Comparison of ENCODE assay signal across 21 cellular contexts in the genomic region with DNA sequence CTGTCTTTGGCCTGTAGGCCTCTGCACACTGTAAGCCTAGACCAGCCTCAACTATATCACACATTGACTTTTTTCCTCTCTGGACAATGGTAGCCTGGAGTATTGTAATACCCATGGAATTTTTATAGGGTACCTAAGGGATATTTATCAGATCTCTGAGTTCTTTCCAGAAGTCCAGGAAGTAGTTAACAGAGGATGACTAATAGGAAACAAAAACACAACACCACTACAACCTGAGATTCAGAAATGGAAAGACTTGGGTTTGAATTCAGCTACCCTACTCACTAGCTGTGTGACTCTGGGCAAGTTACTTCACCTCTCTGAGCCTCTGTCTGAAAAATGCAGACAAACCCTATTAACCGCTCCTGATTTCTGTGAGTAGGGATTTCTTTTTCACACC. TPM values are rescaled to one million over a fixed set of nuclear protein-coding genes. Genes with fewer than 3 reads are reported as not detected.
DNase-seq lines count a peak whose midpoint lies in the region; ATAC-seq, FAIRE-seq and TF ChIP-seq lines count a peak whose summit lies in the region.
"Had no signal": no experiment of that assay in that cellular context is flagged by ENCODE, and none has a peak within 500 bp of the region (broad histone marks: within the 10 kb centered on the region; RNA-seq: fewer than 3 reads in every experiment).

No MANE protein-coding gene starts in this region.

- peaks cover 0 to 2% of the 10 kb centered on the region in 2 experiments for H3K36me3 ChIP-seq in endothelial cell of umbilical vein (ENCODE audit: control insufficient read depth in 2 of 2, extremely low read depth in 1 of 2, insufficient read depth in 2 of 2, low read length in 2 of 2)

- H3K27me3 ChIP-seq in endothelial cell of umbilical vein (ENCODE audit: control insufficient read depth in 2 of 2, insufficient read depth in 2 of 2, low read length in 2 of 2): no peaks in the 10 kb centered on the region

- no peaks in the 10 kb centered on the region for H4K20me1 ChIP-seq in endothelial cell of umbilical vein (replicated peaks; ENCODE audit: control insufficient read depth, extremely low read depth, insufficient read depth, low read length)

- no peak for TF ChIP-seq CTCF in endothelial cell of umbilical vein (IDR thresholded peaks at IDR 0.05; ENCODE audit: extremely low read depth in 1 of 2, insufficient read depth in 1 of 2, low read depth in 1 of 2, low read length in 2 of 2)

- H3K27ac ChIP-seq in endothelial cell of umbilical vein (ENCODE audit: insufficient read depth, low read depth, low read length): no peak overlapping the region
- H3K27ac ChIP-seq: GM23248 had no signal

- no peak overlapping the region for H3K4me3 ChIP-seq in endothelial cell of umbilical vein (replicated peaks in 1 of 3; ENCODE audit: insufficient read depth in 1 of 3, low read depth in 1 of 3, low read length in 3 of 3)
- H3K4me3 ChIP-seq: GM23248 had no signal

- dilution Hi-C loops in endothelial cell of umbilical vein (cut with MboI; ENCODE audit: extremely low pct_ligation_motif_present, low sequenced_read_pairs): no loop called here

- POLR2A ChIA-PET in endothelial cell of umbilical vein (lab: Charles Lee): no interaction called here

- no peak overlapping the region for H2AFZ ChIP-seq in endothelial cell of umbilical vein (ENCODE audit: low read depth, low read length)
- H2AFZ ChIP-seq: GM23248 had no signal

- H3K79me2 ChIP-seq in endothelial cell of umbilical vein (ENCODE audit: control insufficient read depth, insufficient read depth, low read length): no peaks in the 10 kb centered on the region

- no TSS peak for BruUV-seq in endothelial cell of umbilical vein (replicated peaks; lab: Mats Ljungman, UMichigan)

- no peaks in the 10 kb centered on the region for H3K9me1 ChIP-seq in endothelial cell of umbilical vein (replicated peaks; ENCODE audit: control insufficient read depth, extremely low read depth, insufficient read depth, low read length)

- DNase-seq in ELR (ENCODE audit: low read depth): peak; percentile 57
- peak; percentile 52 for DNase-seq in LoVo (ENCODE audit: low spot score)
- peak; percentile 19 for DNase-seq in endothelial cell of umbilical vein (ENCODE audit: low read depth, low spot score)
- DNase-seq in SW480 (ENCODE audit: low spot score): no peak
- DNase-seq in NCI-H1694 treated with DMSO at 0.1 percent for 48 hours (lab: John Stamatoyannopoulos, UW): no peak
- DNase-seq: ACHN, C1 segment of cervical spinal cord, DMS79, GDM1, GM23248, HCEC 1CT, MM.1S, NCI-H1092, NCI-H146, NCI-H2081, NCI-H510A, NCI-H774, RPMI8226, SIG-M5 had no signal

- TF ChIP-seq POLR2A in endothelial cell of umbilical vein (IDR thresholded peaks at IDR 0.05; ENCODE audit: low read depth, low read length): no peak

- FAIRE-seq in endothelial cell of umbilical vein (lab: Jason Lieb, UNC): peak; percentile 12

- H3K4me2 ChIP-seq in endothelial cell of umbilical vein (ENCODE audit: insufficient read depth, low read length): no peak overlapping the region

- intact Hi-C loops in endothelial cell of umbilical vein (cut with micrococcal nuclease): no loop called here

- CTCF ChIA-PET in endothelial cell of umbilical vein (lab: Charles Lee): no interaction called here

- no peak overlapping the region for H3K9ac ChIP-seq in endothelial cell of umbilical vein (replicated peaks; ENCODE audit: extremely low read depth, insufficient read depth, low read length)
- H3K9ac ChIP-seq: GM23248 had no signal

- ATAC-seq in GM21526 (IDR thresholded peaks at IDR 0.05; ENCODE audit: low FRiP score, unreplicated experiment) (no peak), GM18909 (IDR thresholded peaks at IDR 0.05; ENCODE audit: poor library complexity, unreplicated experiment) (no peak)

- peaks cover 5% of the 10 kb centered on the region for H3K4me1 ChIP-seq in endothelial cell of umbilical vein (ENCODE audit: control insufficient read depth, extremely low read depth, insufficient read depth, low read length)

- H3K9me3 ChIP-seq in endothelial cell of umbilical vein (replicated peaks; ENCODE audit: control insufficient read depth, insufficient read depth, low read length): no peaks in the 10 kb centered on the region

TF ChIP-seq in endothelial cell of umbilical vein, 7 proteins besides CTCF, POLR2A, EP300 and RAD21:
- TF ChIP-seq POLR2AphosphoS5 (IDR thresholded peaks at IDR 0.05; ENCODE audit: insufficient read depth, low read depth, low read length) (no peak), JUN (IDR thresholded peaks at IDR 0.05; ENCODE audit: borderline replicate concordance, insufficient read depth, insufficient read length, low read depth) (peak; percentile 55), FOS (IDR thresholded peaks at IDR 0.05; ENCODE audit: borderline replicate concordance, insufficient read depth, low read length) (peak; percentile 22), GATA2 (IDR thresholded peaks at IDR 0.05; ENCODE audit: insufficient read depth, insufficient read length, low read depth, low read length) (peak; percentile 56), MYC (IDR thresholded peaks at IDR 0.05; ENCODE audit: low read depth, low read length) (no peak), EZH2 (IDR thresholded peaks at IDR 0.05; ENCODE audit: borderline replicate concordance, low read depth, low read length, severe bottlenecking) (no peak)
- TF ChIP-seq, protein P1, sequence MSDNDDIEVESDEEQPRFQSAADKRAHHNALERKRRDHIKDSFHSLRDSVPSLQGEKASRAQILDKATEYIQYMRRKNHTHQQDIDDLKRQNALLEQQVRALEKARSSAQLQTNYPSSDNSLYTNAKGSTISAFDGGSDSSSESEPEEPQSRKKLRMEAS (IDR thresholded peaks at IDR 0.05; ENCODE audit: insufficient read depth, insufficient read length): no peak

RNA-seq across cellular contexts. Expression of a gene that starts 7.7 kb away (rescaled TPM):
- total RNA-seq in endothelial cell of umbilical vein: 29.9 and 31.2 TPM in 2 replicates
- polyA plus RNA-seq in endothelial cell of umbilical vein: 23.9 and 30.7 TPM in 2 replicates
- 25.2 and 29.3 TPM in 2 replicates for polyA plus RNA-seq in endothelial cell of umbilical vein (2011; cell fraction: cytosol; rRNA removed)
- 47.2 and 48.3 TPM in 2 replicates for polyA plus RNA-seq in endothelial cell of umbilical vein (2011; cell fraction: nucleus; rRNA removed)
- 22.2 and 26.4 TPM in 2 replicates for polyA plus RNA-seq in endothelial cell of umbilical vein (2012)
- polyA minus RNA-seq in endothelial cell of umbilical vein: 23.1 and 27.0 TPM in 2 replicates
- polyA minus RNA-seq in endothelial cell of umbilical vein (2011; cell fraction: cytosol; rRNA and poly(A)+ RNA removed): 7.6 TPM
- 32.2 and 34.2 TPM in 2 replicates for polyA minus RNA-seq in endothelial cell of umbilical vein (2011; cell fraction: nucleus; rRNA and poly(A)+ RNA removed)

Comparison
In these comparisons a context has a peak if more than half of its experiments do, and no peak if none do; other contexts are left out.
1. DNase-seq: peak in ELR (single experiment), LoVo (single experiment) and endothelial cell of umbilical vein (single experiment); none in SW480 (single experiment) and NCI-H1694 treated with DMSO at 0.1 percent for 48 hours (single experiment).